In the genomic region with DNA sequence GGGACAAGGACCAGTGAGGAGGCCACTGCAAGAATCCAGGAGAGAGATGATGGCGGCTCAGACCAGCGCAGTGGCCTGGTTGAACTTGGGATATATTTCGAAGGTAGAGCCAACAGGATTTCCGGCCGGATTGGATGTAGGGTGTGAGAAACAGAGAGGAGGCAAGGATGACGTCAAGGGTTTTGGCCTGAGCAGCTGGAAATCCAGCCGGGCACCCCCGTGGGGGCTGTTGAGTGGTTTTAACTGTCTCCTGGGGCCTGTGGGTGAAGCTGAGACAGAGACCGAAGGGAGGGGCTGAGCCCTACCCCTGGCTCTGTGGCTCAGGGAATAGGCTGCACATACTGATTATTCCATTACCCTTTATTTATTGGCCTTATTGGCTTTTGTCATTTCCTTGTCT, we compare ENCODE assay signal across 17 cellular contexts. TPM values are rescaled to one million over a fixed set of nuclear protein-coding genes. Genes with fewer than 3 reads are reported as not detected.
A peak's percentile ranks its signal among the peaks of the same experiment; 100 is the strongest.
DNase-seq lines count a peak whose midpoint lies in the region; TF ChIP-seq lines count a peak whose summit lies in the region.
"Had no signal": no experiment of that assay in that cellular context is flagged by ENCODE, and none has a peak within 500 bp of the region (broad histone marks: within the 10 kb centered on the region; RNA-seq: fewer than 3 reads in every experiment).

No MANE protein-coding gene starts in this region.

- TF ChIP-seq CTCF in osteoblast (IDR thresholded peaks at IDR 0.05; ENCODE audit: extremely low read depth, low read depth, low read length): no peak

- H3K36me3 ChIP-seq in osteoblast (ENCODE audit: insufficient read depth, low read length): no peaks in the 10 kb centered on the region
- H3K36me3 ChIP-seq: cardiac muscle cell, MG63, ovary had no signal

- H3K79me2 ChIP-seq in osteoblast (ENCODE audit: insufficient read depth, low read length): no peaks in the 10 kb centered on the region
- H3K79me2 ChIP-seq: hepatocyte had no signal

- no peak overlapping the region for H3K4me3 ChIP-seq in osteoblast (ENCODE audit: insufficient read depth, low read length)
- H3K4me3 ChIP-seq: cardiac muscle cell, hepatocyte, MG63, ovary had no signal

- DNase-seq in Daoy (ENCODE audit: low read depth): peak; percentile 43
- peak; percentile 88 for DNase-seq in NCI-H82 treated with DMSO at 0.1 percent for 48 hours (lab: John Stamatoyannopoulos, UW; ENCODE audit: unreplicated experiment)
- peak; percentile 78 for DNase-seq in cardiac septum (ENCODE audit: low spot score)
- peak; percentile 92 for DNase-seq in osteoblast (ENCODE audit: insufficient read length, low spot score, missing footprints)
- DNase-seq in nucleus accumbens (lab: John Stamatoyannopoulos, UW): no peak
- no peak for DNase-seq in GM19238 (ENCODE audit: insufficient read length, low spot score)
- DNase-seq in activated naive CD4-positive, alpha-beta T cell (lab: John Stamatoyannopoulos, UW): no peak
- DNase-seq: activated CD8-positive, alpha-beta T cell treated with anti-CD3 and anti-CD28 coated beads for 36 hours; DMS 273 treated with DMSO at 0.1 percent for 48 hours; effector CD8-positive, alpha-beta T cell; MG63; NCI-H1930; NCI-H526; ovary had no signal

- H3K27me3 ChIP-seq in osteoblast (ENCODE audit: insufficient read depth, low read length): peaks cover 5% of the 10 kb centered on the region
- H3K27me3 ChIP-seq: hepatocyte, MG63, ovary had no signal

- H4K20me1 ChIP-seq in osteoblast (ENCODE audit: insufficient read depth, low read length): peaks cover 7% of the 10 kb centered on the region

- peaks cover 13% of the 10 kb centered on the region for H3K4me1 ChIP-seq in osteoblast (ENCODE audit: insufficient read depth, low read length)

- H3K4me2 ChIP-seq in osteoblast (ENCODE audit: insufficient read depth, low read length): no peak overlapping the region
- H3K4me2 ChIP-seq: hepatocyte had no signal

- no peak overlapping the region for H2AFZ ChIP-seq in osteoblast (ENCODE audit: low read length)
- H2AFZ ChIP-seq: hepatocyte had no signal

- no peaks in the 10 kb centered on the region for H3K9me3 ChIP-seq in osteoblast (ENCODE audit: low read depth, low read length)
- H3K9me3 ChIP-seq: MG63, ovary had no signal

- no peak overlapping the region for H3K27ac ChIP-seq in osteoblast (ENCODE audit: low read depth, low read length)
- H3K27ac ChIP-seq: cardiac muscle cell, hepatocyte, ovary, VCaP had no signal

- intact Hi-C loops in cardiac septum (cut with DNase I): loop anchor here (5.0 to 10.0 kb wide), 2 partner anchors 44 to 183 kb away; a partner anchor contains a TSS

RNA-seq across cellular contexts. Expression of a gene that starts 45.7 kb away (rescaled TPM):
- total RNA-seq in Daoy (2014; rRNA removed; shearing (Covaris generic)): 4.3 and 12.6 TPM in 2 replicates
- total RNA-seq in cardiac septum (38.6 TPM), osteoblast (14.5 and 20.0 TPM in 2 replicates)

Comparison
In these comparisons a context has a peak if more than half of its experiments do, and no peak if none do; other contexts are left out.
1. DNase-seq: peak in Daoy (single experiment), NCI-H82 treated with DMSO at 0.1 percent for 48 hours (single experiment), cardiac septum (single experiment) and osteoblast (single experiment); none in nucleus accumbens (0 of 56), GM19238 (single experiment) and activated naive CD4-positive, alpha-beta T cell (0 of 4).